In the genomic region with DNA sequence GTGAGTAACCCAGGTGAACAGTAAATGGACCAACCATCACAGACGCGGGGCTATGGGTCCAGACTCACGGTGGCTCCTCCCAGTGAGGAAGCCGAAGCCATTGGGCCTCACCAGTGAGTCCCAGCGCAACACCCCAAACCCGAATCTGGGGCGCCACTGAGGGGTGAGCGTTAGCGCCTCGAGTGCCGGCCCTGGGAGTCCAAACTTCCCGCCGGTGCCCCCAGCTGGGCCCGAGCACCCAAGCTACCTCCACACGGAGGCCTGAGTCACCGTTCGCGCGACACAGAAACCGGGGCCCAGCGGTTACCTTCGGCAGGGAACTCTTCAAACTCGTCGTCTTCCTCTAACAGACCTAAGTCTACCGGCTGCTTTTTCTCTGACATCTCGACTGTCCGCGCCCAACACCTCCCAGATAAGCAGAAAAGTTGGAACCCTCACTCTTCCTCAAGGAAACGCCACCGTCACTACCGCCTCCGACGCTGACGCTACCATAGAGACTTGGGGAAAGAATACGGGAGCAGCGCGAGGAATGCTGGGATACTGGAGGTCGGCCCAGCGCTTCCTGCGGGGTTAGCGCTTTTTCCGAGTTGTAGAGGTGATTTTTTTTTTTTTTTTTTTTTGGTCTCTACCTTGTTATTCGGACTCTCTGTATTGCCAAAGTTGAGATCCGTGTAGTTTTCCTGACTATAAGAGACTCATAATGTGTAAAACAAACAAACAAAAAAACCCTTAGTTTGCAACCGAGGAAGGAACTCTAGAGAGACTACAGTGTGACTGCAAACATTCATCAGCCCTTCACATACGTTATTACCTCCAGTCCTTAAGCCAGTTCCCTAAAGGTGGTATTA, we compare ENCODE assay signal across 8 cellular contexts. TPM values are rescaled to one million over a fixed set of nuclear protein-coding genes. Genes with fewer than 3 reads are reported as not detected.
A peak's percentile ranks its signal among the peaks of the same experiment; 100 is the strongest.
DNase-seq lines count a peak whose midpoint lies in the region; ATAC-seq and FAIRE-seq lines count a peak whose summit lies in the region.

A gene (minus strand): TSS at position 466 of the 848 bp plus-strand sequence. CDS start 83 bp downstream, at position 383.

- peak within 1 kb of the TSS; percentile 93 for H3K27ac ChIP-seq in mesodermal cell (ENCODE audit: low read depth, low read length, severe bottlenecking)

- H3K4me1 ChIP-seq in mesodermal cell (ENCODE audit: control insufficient read depth, insufficient read depth, low read length, poor library complexity, severe bottlenecking): peaks cover 3% of the 10 kb centered on the region

- 1 to 5% methylated on average over 28 to 35 of the region's 46 CpGs for WGBS in mesodermal cell (ENCODE audit: insufficient coverage in 2 of 2), 2 experiments

- H3K9me3 ChIP-seq in mesodermal cell (ENCODE audit: control insufficient read depth, low read length): no peaks in the 10 kb centered on the region

- FAIRE-seq in endometrium (lab: Jason Lieb, UNC): peak; percentile 94

- H3K36me3 ChIP-seq in mesodermal cell (ENCODE audit: control insufficient read depth, insufficient read depth, low read length): peaks cover 11% of the 10 kb centered on the region

- H3K4me3 ChIP-seq in mesodermal cell (ENCODE audit: extremely low read depth, insufficient read depth, low read length, poor library complexity, severe bottlenecking): peak within 1 kb of the TSS; percentile 78

- peak; percentile 88 for DNase-seq in COLO668 (lab: John Stamatoyannopoulos, UW; ENCODE audit: unreplicated experiment)
- DNase-seq in HPDE6-E6E7 (ENCODE audit: extremely low spot score): peak; percentile 65
- peak; percentile 92 for DNase-seq in NOMO-1 treated with DMSO at 0.1 percent for 48 hours (lab: John Stamatoyannopoulos, UW; ENCODE audit: unreplicated experiment)
- DNase-seq in activated CD8-positive, alpha-beta memory T cell treated with anti-CD3 and anti-CD28 coated beads, Interleukin-2, amount 50 U/mL, for 1 hour (ENCODE audit: extremely low read depth): peak; percentile 1
- peak; percentile 41 to 42 for DNase-seq in stimulated activated CD8-positive, alpha-beta memory T cell treated with anti-CD3 and anti-CD28 coated beads, Interleukin-15, amount 100 ng/mL, for 4 hours (ENCODE audit: low read depth in 2 of 2)

- peak; percentile 85 for ATAC-seq in GM19463 (IDR thresholded peaks at IDR 0.05; ENCODE audit: unreplicated experiment)

RNA-seq across cellular contexts. Expression of the gene that starts here (rescaled TPM):
- polyA plus RNA-seq in mesodermal cell (2013, experiment 1 of 2): 171 TPM
- polyA plus RNA-seq in mesodermal cell (2013, experiment 2 of 2): 160 TPM

Comparison
In these comparisons a context has a peak if more than half of its experiments do, and no peak if none do; other contexts are left out.
1. Peak in every context shown above with its lines: DNase-seq, ATAC-seq, H3K4me3 ChIP-seq and H3K27ac ChIP-seq.
2. DNase-seq: peak in every context shown above with its lines; median percentile 92 in NOMO-1 treated with DMSO at 0.1 percent for 48 hours; 88 in COLO668; 65 in HPDE6-E6E7; 42 in stimulated activated CD8-positive, alpha-beta memory T cell treated with anti-CD3 and anti-CD28 coated beads, Interleukin-15, amount 100 ng/mL, for 4 hours; 1 in activated CD8-positive, alpha-beta memory T cell treated with anti-CD3 and anti-CD28 coated beads, Interleukin-2, amount 50 U/mL, for 1 hour.